ENCODE assay signal across 11 cellular contexts in the genomic region with DNA sequence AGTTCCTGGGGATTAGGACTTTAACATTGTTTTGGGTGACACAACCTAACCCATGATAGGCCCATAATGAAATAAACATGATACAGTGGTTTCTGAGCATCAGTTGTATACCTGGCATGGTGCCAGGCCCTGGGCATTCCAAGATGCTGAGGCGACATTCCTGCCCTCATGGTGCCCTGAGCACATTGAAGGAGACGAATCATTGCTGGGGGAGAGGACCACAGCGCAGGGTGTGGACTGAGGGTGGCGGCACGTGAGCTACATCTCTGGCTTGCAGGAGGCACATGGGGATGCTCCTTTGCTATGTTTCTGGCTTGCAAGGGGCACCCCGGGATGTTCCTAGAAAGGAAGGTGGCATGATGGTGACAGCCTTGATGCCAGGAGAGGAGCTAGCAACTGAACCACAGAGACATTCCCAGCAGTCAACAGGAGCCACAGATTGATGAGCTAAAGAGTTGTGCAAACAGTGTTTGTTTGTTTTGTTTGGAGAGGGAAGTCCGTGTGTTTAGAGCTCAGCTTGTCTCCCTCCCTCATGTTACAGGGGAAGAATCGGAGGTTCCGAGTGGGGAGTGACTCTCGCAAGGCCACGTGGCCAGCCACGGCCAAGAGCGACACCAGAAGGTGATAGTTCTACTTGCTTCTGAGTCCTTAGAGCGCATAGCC.
DNase-seq lines count a peak whose midpoint lies in the region; ATAC-seq and TF ChIP-seq lines count a peak whose summit lies in the region.
"Had no signal": no experiment of that assay in that cellular context is flagged by ENCODE, and none has a peak within 500 bp of the region (broad histone marks: within the 10 kb centered on the region; RNA-seq: fewer than 3 reads in every experiment).

No MANE protein-coding gene starts in this region.

- in situ Hi-C loops in GM13976 (cut with MboI; ENCODE audit: low sequenced_read_pairs, unreplicated experiment), result loop anchor here (25.0 kb wide), 1 partner anchor 1249 kb away; no protein-coding TSS in a partner anchor

- H3K36me3 ChIP-seq in thyroid gland, result no peaks in the 10 kb centered on the region
- H3K36me3 ChIP-seq: upper lobe of right lung had no signal

- WGBS in thyroid gland, 2 donors, result 60 to 78% methylated on average over 12 to 14 of the region's 14 CpGs

- H3K9me3 ChIP-seq in thyroid gland, result no peaks in the 10 kb centered on the region
- H3K9me3 ChIP-seq: upper lobe of right lung had no signal

- intact Hi-C loops in thyroid gland (cut with DNase I), result no loop called here

- no peak for TF ChIP-seq POLR2A in thyroid gland (IDR thresholded peaks at IDR 0.05)

- no peak overlapping the region for H3K4me3 ChIP-seq in thyroid gland (replicated peaks in 1 of 3)
- H3K4me3 ChIP-seq: upper lobe of right lung had no signal

- no peaks in the 10 kb centered on the region for H3K27me3 ChIP-seq in thyroid gland
- H3K27me3 ChIP-seq: upper lobe of right lung had no signal

- ATAC-seq in GM19467 (IDR thresholded peaks at IDR 0.05; ENCODE audit: unreplicated experiment), result no peak
- ATAC-seq: upper lobe of right lung had no signal

- no peaks in the 10 kb centered on the region for H3K4me1 ChIP-seq in thyroid gland
- H3K4me1 ChIP-seq: upper lobe of right lung had no signal

- TF ChIP-seq CTCF in thyroid gland (IDR thresholded peaks at IDR 0.05) (peak in 1 of 6 experiments; percentile 10), GM13976 (IDR thresholded peaks at IDR 0.05; ENCODE audit: borderline replicate concordance, control extremely low read depth, extremely low read depth, insufficient read depth, missing control alignments) (no peak)

- DNase-seq in NCI-H2227 (lab: John Stamatoyannopoulos, UW; ENCODE audit: unreplicated experiment), result peak; percentile 6
- DNase-seq in NCI-H2227 treated with DMSO at 0.1 percent for 48 hours (lab: John Stamatoyannopoulos, UW), result no peak
- DNase-seq in NCI-H774 (lab: John Stamatoyannopoulos, UW), result peak; percentile 44
- peak; percentile 56 for DNase-seq in fibroblast of peridontal ligament (ENCODE audit: extremely low read depth)
- peak; percentile 16 to 37 for DNase-seq in thyroid gland
- DNase-seq in stimulated activated CD8-positive, alpha-beta memory T cell treated with anti-CD3 and anti-CD28 coated beads, Interleukin-4, amount 100 ng/mL, for 48 hours, result no peak
- DNase-seq in GM13976 (ENCODE audit: low spot score), result no peak
- DNase-seq: activated effector memory CD4-positive, alpha-beta T cell treated with Interleukin-2 at 50 U/mL for 16 hours; T-helper 1 cell; upper lobe of right lung had no signal

- H3K27ac ChIP-seq in thyroid gland, result no peak overlapping the region
- H3K27ac ChIP-seq: upper lobe of right lung had no signal

Comparison
In these comparisons a context has a peak if more than half of its experiments do, and no peak if none do; other contexts are left out.
1. DNase-seq: peak in NCI-H2227 (single experiment), NCI-H774 (single experiment), fibroblast of peridontal ligament (single experiment) and thyroid gland (2 of 2); none in NCI-H2227 treated with DMSO at 0.1 percent for 48 hours (single experiment), stimulated activated CD8-positive, alpha-beta memory T cell treated with anti-CD3 and anti-CD28 coated beads, Interleukin-4, amount 100 ng/mL, for 48 hours (single experiment) and GM13976 (single experiment).